13 cellular contexts compared by ENCODE assay signal in genomic region chr3:58073315-58074125, GRCh38.
DNase-seq lines count a peak whose midpoint lies in the region; ATAC-seq and TF ChIP-seq lines count a peak whose summit lies in the region.
"Had no signal": no experiment of that assay in that cellular context is flagged by ENCODE, and none has a peak within 500 bp of the region (broad histone marks: within the 10 kb centered on the region; RNA-seq: fewer than 3 reads in every experiment).

No MANE protein-coding gene starts in this region.

- TF ChIP-seq POLR2A in gastroesophageal sphincter (IDR thresholded peaks at IDR 0.05) (no peak), uterus (IDR thresholded peaks at IDR 0.05) (no peak)

- ATAC-seq in gastroesophageal sphincter (peak; percentile 65), HG03439 (IDR thresholded peaks at IDR 0.05; ENCODE audit: unreplicated experiment) (no peak), GM19328 (IDR thresholded peaks at IDR 0.05; ENCODE audit: unreplicated experiment) (no peak)
- ATAC-seq: stimulated activated naive CD8-positive, alpha-beta T cell treated with anti-CD3 and anti-CD28 coated beads, Interleukin-15, Interleukin-2, amounts not matched to agents 100 U/mL and 50 U/mL, for 24 hours had no signal

- peaks cover 6 to 73% (median 34%) of the 10 kb centered on the region in 3 donors for H3K4me1 ChIP-seq in gastroesophageal sphincter
- peaks cover 8 to 9% of the 10 kb centered on the region in 2 donors for H3K4me1 ChIP-seq in uterus

- peak; percentile 32 for DNase-seq in activated naive CD4-positive, alpha-beta T cell treated with anti-CD3 and anti-CD28 coated beads for 36 hours
- no peak for DNase-seq in activated naive CD4-positive, alpha-beta T cell treated with Interleukin-2 at 50 U/mL for 16 hours
- DNase-seq in uterus (no peak), cerebellar cortex (ENCODE audit: low spot score) (no peak)
- DNase-seq: effector CD8-positive, alpha-beta T cell; NCI-H226; stimulated activated CD4-positive, alpha-beta T cell treated with anti-CD3 and anti-CD28 coated beads, Interleukin-15, amount 100 ng/mL, for 24 hours; stimulated activated naive CD8-positive, alpha-beta T cell treated with anti-CD3 and anti-CD28 coated beads, Interleukin-15, Interleukin-2, amounts not matched to agents 100 U/mL and 50 U/mL, for 24 hours had no signal

- no peak overlapping the region for H3K4me3 Mint-ChIP-seq in activated naive CD4-positive, alpha-beta T cell treated with anti-CD3 and anti-CD28 coated beads for 36 hours
- peak overlapping the region in 1 of 4 donors; percentile 64 for H3K4me3 Mint-ChIP-seq in IgD-negative memory B cell

- intact Hi-C loops in activated naive CD4-positive, alpha-beta T cell treated with anti-CD3 and anti-CD28 coated beads for 36 hours (cut with micrococcal nuclease), result loop anchor here (2.0 kb wide), 2 partner anchors 39 to 65 kb away; partner anchors contain the start of gene FLNB
- intact Hi-C loops in uterus (cut with DNase I; ENCODE audit: low total_unique reads), result no loop called here

- H3K27ac Mint-ChIP-seq in activated naive CD4-positive, alpha-beta T cell treated with anti-CD3 and anti-CD28 coated beads for 36 hours, result peak overlapping the region; percentile 44
- H3K27ac Mint-ChIP-seq in IgD-negative memory B cell, result peak overlapping the region in 2 of 3 donors; percentile 45 to 60

- WGBS in gastroesophageal sphincter (ENCODE audit: low coverage in 1 of 2), 2 donors, result 53 to 54% methylated on average over 5 to 9 of the region's 9 CpGs

- no peaks in the 10 kb centered on the region for H3K27me3 Mint-ChIP-seq in activated naive CD4-positive, alpha-beta T cell treated with anti-CD3 and anti-CD28 coated beads for 36 hours (ENCODE audit: low read depth)
- H3K27me3 Mint-ChIP-seq in IgD-negative memory B cell, result no peaks in the 10 kb centered on the region

- H3K9me3 ChIP-seq in gastroesophageal sphincter (no peaks in the 10 kb centered on the region), uterus (no peaks in the 10 kb centered on the region)

- H3K36me3 ChIP-seq in gastroesophageal sphincter, result peaks cover 0 to 19% of the 10 kb centered on the region in 2 donors
- no peaks in the 10 kb centered on the region for H3K36me3 ChIP-seq in uterus

- no peak for TF ChIP-seq CTCF in gastroesophageal sphincter (IDR thresholded peaks at IDR 0.05)
- TF ChIP-seq CTCF in uterus (IDR thresholded peaks at IDR 0.05), result no peak

- H3K4me3 ChIP-seq in gastroesophageal sphincter (no peak overlapping the region), uterus (no peak overlapping the region)

- no peak for TF ChIP-seq EP300 in gastroesophageal sphincter (IDR thresholded peaks at IDR 0.05)

- H3K36me3 Mint-ChIP-seq in activated naive CD4-positive, alpha-beta T cell treated with anti-CD3 and anti-CD28 coated beads for 36 hours (ENCODE audit: low read depth), result peaks cover 2% of the 10 kb centered on the region
- H3K36me3 Mint-ChIP-seq in IgD-negative memory B cell, result peaks cover 11% of the 10 kb centered on the region

- H3K27me3 ChIP-seq in gastroesophageal sphincter, result no peaks in the 10 kb centered on the region
- H3K27me3 ChIP-seq in uterus, result no peaks in the 10 kb centered on the region

- CTCF ChIA-PET in activated naive CD4-positive, alpha-beta T cell treated with anti-CD3 and anti-CD28 coated beads for 36 hours (lab: Charles Lee), result interaction anchor here (0.7 kb wide), 1 partner anchor 13 kb away, joined by 3 read pairs; no protein-coding TSS in a partner anchor

- no peaks in the 10 kb centered on the region for H3K9me3 Mint-ChIP-seq in activated naive CD4-positive, alpha-beta T cell treated with anti-CD3 and anti-CD28 coated beads for 36 hours
- no peaks in the 10 kb centered on the region for H3K9me3 Mint-ChIP-seq in IgD-negative memory B cell

- H3K4me1 Mint-ChIP-seq in activated naive CD4-positive, alpha-beta T cell treated with anti-CD3 and anti-CD28 coated beads for 36 hours (ENCODE audit: low read depth), result peaks cover 42% of the 10 kb centered on the region
- peaks cover 21 to 31% (median 22%) of the 10 kb centered on the region in 3 donors for H3K4me1 Mint-ChIP-seq in IgD-negative memory B cell

- H3K27ac ChIP-seq in gastroesophageal sphincter (peak overlapping the region; percentile 51 to 86 (median 75)), uterus (peak overlapping the region; percentile 74 to 89)
- H3K27ac ChIP-seq: KMS-11 had no signal
